9 cellular contexts compared by ENCODE assay signal in genomic region chr16:66511615-66512500, GRCh38. TPM values are rescaled to one million over a fixed set of nuclear protein-coding genes. Genes with fewer than 3 reads are reported as not detected.
DNase-seq lines count a peak whose midpoint lies in the region; ATAC-seq and TF ChIP-seq lines count a peak whose summit lies in the region.
"Had no signal": no experiment of that assay in that cellular context is flagged by ENCODE, and none has a peak within 500 bp of the region (broad histone marks: within the 10 kb centered on the region; RNA-seq: fewer than 3 reads in every experiment).

No MANE protein-coding gene starts in this region.

- no peak overlapping the region for H3K27ac Mint-ChIP-seq in activated T-helper 17 cell treated with anti-CD3 and anti-CD28 coated beads, Interleukin-2, amount 50 U/mL, for 72 hours
- H3K27ac Mint-ChIP-seq: activated naive CD4-positive, alpha-beta T cell treated with anti-CD3 and anti-CD28 coated beads, Interleukin-2, amount 50 U/mL, for 24 hours had no signal

- no peak for ATAC-seq in activated T-helper 17 cell treated with anti-CD3 and anti-CD28 coated beads, Interleukin-2, amount 50 U/mL, for 72 hours (replicated peaks)
- no peak for ATAC-seq in GM19452 (IDR thresholded peaks at IDR 0.05; ENCODE audit: unreplicated experiment)

- H3K36me3 Mint-ChIP-seq in activated T-helper 17 cell treated with anti-CD3 and anti-CD28 coated beads, Interleukin-2, amount 50 U/mL, for 72 hours (ENCODE audit: low read depth): no peaks in the 10 kb centered on the region
- H3K36me3 Mint-ChIP-seq: activated naive CD4-positive, alpha-beta T cell treated with anti-CD3 and anti-CD28 coated beads, Interleukin-2, amount 50 U/mL, for 24 hours had no signal

- H3K27me3 Mint-ChIP-seq in activated T-helper 17 cell treated with anti-CD3 and anti-CD28 coated beads, Interleukin-2, amount 50 U/mL, for 72 hours: no peaks in the 10 kb centered on the region
- H3K27me3 Mint-ChIP-seq: activated naive CD4-positive, alpha-beta T cell treated with anti-CD3 and anti-CD28 coated beads, Interleukin-2, amount 50 U/mL, for 24 hours had no signal

- H3K4me3 Mint-ChIP-seq in activated T-helper 17 cell treated with anti-CD3 and anti-CD28 coated beads, Interleukin-2, amount 50 U/mL, for 72 hours: no peak overlapping the region
- H3K4me3 Mint-ChIP-seq: activated naive CD4-positive, alpha-beta T cell treated with anti-CD3 and anti-CD28 coated beads, Interleukin-2, amount 50 U/mL, for 24 hours had no signal

- no peaks in the 10 kb centered on the region for H3K9me3 Mint-ChIP-seq in activated T-helper 17 cell treated with anti-CD3 and anti-CD28 coated beads, Interleukin-2, amount 50 U/mL, for 72 hours
- H3K9me3 Mint-ChIP-seq: activated naive CD4-positive, alpha-beta T cell treated with anti-CD3 and anti-CD28 coated beads, Interleukin-2, amount 50 U/mL, for 24 hours had no signal

- peaks cover 41% of the 10 kb centered on the region for H3K4me1 ChIP-seq in fibroblast of lung (ENCODE audit: control insufficient read depth, extremely low read depth, insufficient read depth, low read length)
- H3K4me1 ChIP-seq in parathyroid adenoma: peaks cover 38% of the 10 kb centered on the region

- no peak overlapping the region for H2AFZ ChIP-seq in fibroblast of lung (ENCODE audit: low read length)
- H2AFZ ChIP-seq in parathyroid adenoma: no peak overlapping the region

- H3K27me3 ChIP-seq in fibroblast of lung (ENCODE audit: control insufficient read depth, insufficient read depth, low read length): no peaks in the 10 kb centered on the region
- no peaks in the 10 kb centered on the region for H3K27me3 ChIP-seq in parathyroid adenoma (ENCODE audit: control insufficient read depth, insufficient read depth, low read length)

- H3K4me2 ChIP-seq in fibroblast of lung (ENCODE audit: extremely low read depth, insufficient read depth, low read length) (peak overlapping the region; percentile 18), parathyroid adenoma (ENCODE audit: low read length) (no peak overlapping the region)

- H3K36me3 ChIP-seq in fibroblast of lung (ENCODE audit: control insufficient read depth, insufficient read depth, low read length) (peaks cover 4% of the 10 kb centered on the region), parathyroid adenoma (ENCODE audit: control insufficient read depth, insufficient read depth, low read length) (no peaks in the 10 kb centered on the region)

- no peaks in the 10 kb centered on the region for H3K9me3 ChIP-seq in fibroblast of lung (ENCODE audit: control insufficient read depth, insufficient read depth, low read depth, low read length)
- no peaks in the 10 kb centered on the region for H3K9me3 ChIP-seq in parathyroid adenoma (ENCODE audit: control insufficient read depth, low read length)

- peak overlapping the region; percentile 67 for H3K27ac ChIP-seq in fibroblast of lung (ENCODE audit: insufficient read depth, low read length)
- peak overlapping the region; percentile 20 for H3K27ac ChIP-seq in parathyroid adenoma

- H3K79me2 ChIP-seq in fibroblast of lung (ENCODE audit: control insufficient read depth, insufficient read depth, low read length): no peaks in the 10 kb centered on the region
- H3K79me2 ChIP-seq in parathyroid adenoma: peaks cover 2% of the 10 kb centered on the region

- no peak for TF ChIP-seq CTCF in fibroblast of lung (conservative IDR thresholded peaks at IDR 0.05 in 1 of 2, IDR thresholded peaks at IDR 0.05 in 1 of 2; ENCODE audit: low read depth in 1 of 2, low read length in 2 of 2)
- no peak for TF ChIP-seq CTCF in parathyroid adenoma (IDR thresholded peaks at IDR 0.05)

- peak; percentile 82 for DNase-seq in ELR (ENCODE audit: low read depth)
- peak; percentile 95 for DNase-seq in RPMI7951 (ENCODE audit: low read depth)
- DNase-seq in fibroblast of lung (ENCODE audit: low read depth in 2 of 2): peak; percentile 71 to 86
- no peak for DNase-seq in NCI-H2196 treated with DMSO at 0.1 percent for 48 hours (lab: John Stamatoyannopoulos, UW; ENCODE audit: unreplicated experiment)
- DNase-seq in NCI-H345 (lab: John Stamatoyannopoulos, UW): no peak

- H3K4me3 ChIP-seq in fibroblast of lung (replicated peaks in 1 of 4; ENCODE audit: control extremely low read depth in 1 of 4, insufficient read depth in 1 of 4, low read depth in 3 of 4, low read length in 4 of 4): no peak overlapping the region
- no peak overlapping the region for H3K4me3 ChIP-seq in parathyroid adenoma (ENCODE audit: low read depth, low read length)

- H3K9ac ChIP-seq in fibroblast of lung (ENCODE audit: insufficient read depth, low read length) (no peak overlapping the region), parathyroid adenoma (no peak overlapping the region)

- H3K4me1 Mint-ChIP-seq in activated T-helper 17 cell treated with anti-CD3 and anti-CD28 coated beads, Interleukin-2, amount 50 U/mL, for 72 hours: peaks cover 24% of the 10 kb centered on the region

- H4K20me1 ChIP-seq in fibroblast of lung (ENCODE audit: control insufficient read depth, extremely low read depth, insufficient read depth, low read length): no peaks in the 10 kb centered on the region

RNA-seq across cellular contexts. Expression of gene TK2, which starts 38.1 kb away (rescaled TPM):
- total RNA-seq in RPMI7951 (2014; rRNA removed; shearing (Covaris generic)): 43.4 and 52.4 TPM in 2 replicates
- 57.5 and 73.7 TPM in 2 replicates for total RNA-seq in fibroblast of lung
- polyA plus RNA-seq in fibroblast of lung: 34.8 and 36.8 TPM in 2 replicates
- 24.8 and 31.4 TPM in 2 replicates for polyA plus RNA-seq in fibroblast of lung (2012)
- 75.7 and 207 TPM in 2 replicates for polyA minus RNA-seq in fibroblast of lung (ENCODE audit: low replicate concordance)
- 1 to 10 TPM; 5.7 to 6.6 TPM for total RNA-seq in activated T-helper 17 cell treated with anti-CD3 and anti-CD28 coated beads, Interleukin-2, amount 50 U/mL, for 72 hours

RNA-seq across cellular contexts. Expression of gene CKLF, which starts 40.5 kb away (rescaled TPM):
- 334 and 338 TPM in 2 replicates for total RNA-seq in RPMI7951 (2014; rRNA removed; shearing (Covaris generic))
- total RNA-seq in fibroblast of lung: 38.8 and 41.9 TPM in 2 replicates
- 70.9 and 82.8 TPM in 2 replicates for polyA plus RNA-seq in fibroblast of lung
- polyA plus RNA-seq in fibroblast of lung (2012): 70.3 and 72.2 TPM in 2 replicates
- polyA minus RNA-seq in fibroblast of lung (ENCODE audit: low replicate concordance): 11.3 and 28.6 TPM in 2 replicates
- total RNA-seq in activated T-helper 17 cell treated with anti-CD3 and anti-CD28 coated beads, Interleukin-2, amount 50 U/mL, for 72 hours: 100 to 1,000 TPM; 117 to 155 TPM

RNA-seq across cellular contexts. Expression of gene CMTM1, which starts 54.4 kb away (rescaled TPM):
- total RNA-seq in RPMI7951 (2014; rRNA removed; shearing (Covaris generic)): 6.0 and 6.4 TPM in 2 replicates
- 1.5 and 2.3 TPM in 2 replicates for total RNA-seq in fibroblast of lung
- polyA plus RNA-seq in fibroblast of lung: 0.87 and 0.99 TPM in 2 replicates
- polyA plus RNA-seq in fibroblast of lung (2012): 0.99 and 2.2 TPM in 2 replicates
- 1.1 TPM in 1 of 2 replicates, not detected in the other for polyA minus RNA-seq in fibroblast of lung (ENCODE audit: low replicate concordance)
- total RNA-seq in activated T-helper 17 cell treated with anti-CD3 and anti-CD28 coated beads, Interleukin-2, amount 50 U/mL, for 72 hours: 10 to 100 TPM; 15.8 to 15.9 TPM

Comparison
In these comparisons a context has a peak if more than half of its experiments do, and no peak if none do; other contexts are left out.
1. DNase-seq: peak in ELR (single experiment), RPMI7951 (single experiment) and fibroblast of lung (2 of 2); none in NCI-H2196 treated with DMSO at 0.1 percent for 48 hours (single experiment) and NCI-H345 (single experiment).